14 cellular contexts compared by ENCODE assay signal in genomic region chr11:28701760-28702449, GRCh38.
DNase-seq lines count a peak whose midpoint lies in the region; ATAC-seq, FAIRE-seq and TF ChIP-seq lines count a peak whose summit lies in the region.
"Had no signal": no experiment of that assay in that cellular context is flagged by ENCODE, and none has a peak within 500 bp of the region (broad histone marks: within the 10 kb centered on the region; RNA-seq: fewer than 3 reads in every experiment).

No MANE protein-coding gene starts in this region.

- no peak overlapping the region for H3K4ac ChIP-seq in H9 (ENCODE audit: low read depth, low read length)

- no peak overlapping the region for H3K27ac Mint-ChIP-seq in astrocyte (ENCODE audit: unreplicated experiment)
- no peak overlapping the region for H3K27ac Mint-ChIP-seq in H9
- no peak overlapping the region for H3K27ac Mint-ChIP-seq in activated CD8-positive, alpha-beta T cell treated with anti-CD3 and anti-CD28 coated beads, Interleukin-2, amount 10 ng/mL, durations not matched to agents 7 days and 5 days
- H3K27ac Mint-ChIP-seq: activated B cell treated with CpG ODN at 0.5 μM for 24 hours; stimulated activated effector memory CD8-positive, alpha-beta T cell treated with anti-CD3 and anti-CD28 coated beads, Interleukin-12 subunit alpha, Interleukin-12 subunit beta, amount 100 ng/mL, for 72 hours had no signal

- no peak overlapping the region for H4K8ac ChIP-seq in H9 (replicated peaks; ENCODE audit: insufficient read length, low read depth, low read length)

- TF ChIP-seq POLR2A in GM12892 (IDR thresholded peaks at IDR 0.05; ENCODE audit: low read depth, low read length) = no peak

- POLR2A ChIA-PET in activated CD8-positive, alpha-beta T cell treated with anti-CD3 and anti-CD28 coated beads, Interleukin-2, amount 10 ng/mL, durations not matched to agents 7 days and 5 days (lab: Charles Lee) = no interaction called here

- no peak overlapping the region for H2BK120ac ChIP-seq in H9 (ENCODE audit: low read depth, low read length, poor library complexity, severe bottlenecking)

- no peaks in the 10 kb centered on the region for H3K79me1 ChIP-seq in H9 (ENCODE audit: insufficient read depth, low read depth, low read length, poor library complexity, severe bottlenecking)

- CTCF ChIA-PET in activated CD8-positive, alpha-beta T cell treated with anti-CD3 and anti-CD28 coated beads, Interleukin-2, amount 10 ng/mL, durations not matched to agents 7 days and 5 days (lab: Charles Lee) = no interaction called here

- H4K20me1 ChIP-seq in astrocyte (ENCODE audit: insufficient read depth, low read length) (no peaks in the 10 kb centered on the region), H9 (ENCODE audit: control insufficient read depth, insufficient read depth, insufficient read length) (no peaks in the 10 kb centered on the region)

- H3K27me3 Mint-ChIP-seq in astrocyte (ENCODE audit: low read depth, unreplicated experiment) = no peaks in the 10 kb centered on the region
- H3K27me3 Mint-ChIP-seq in H9 (ENCODE audit: low read depth) = no peaks in the 10 kb centered on the region
- H3K27me3 Mint-ChIP-seq in activated CD8-positive, alpha-beta T cell treated with anti-CD3 and anti-CD28 coated beads, Interleukin-2, amount 10 ng/mL, durations not matched to agents 7 days and 5 days (ENCODE audit: low read depth) = no peaks in the 10 kb centered on the region
- H3K27me3 Mint-ChIP-seq: activated B cell treated with CpG ODN at 0.5 μM for 24 hours had no signal

- H3K9ac ChIP-seq in astrocyte (ENCODE audit: low read length) (no peak overlapping the region), H9 (ENCODE audit: extremely low read depth, insufficient read length, low read length) (no peak overlapping the region)

- H3K18ac ChIP-seq in H9 (ENCODE audit: insufficient read length, low read depth, low read length) = no peak overlapping the region

- H3K36me3 Mint-ChIP-seq in astrocyte (ENCODE audit: low read depth, unreplicated experiment) (no peaks in the 10 kb centered on the region), H9 (ENCODE audit: insufficient read depth in 1 of 3, low read depth in 3 of 3) (no peaks in the 10 kb centered on the region)
- H3K36me3 Mint-ChIP-seq in activated CD8-positive, alpha-beta T cell treated with anti-CD3 and anti-CD28 coated beads, Interleukin-2, amount 10 ng/mL, durations not matched to agents 7 days and 5 days (ENCODE audit: low read depth) = no peaks in the 10 kb centered on the region
- H3K36me3 Mint-ChIP-seq: stimulated activated effector memory CD8-positive, alpha-beta T cell treated with anti-CD3 and anti-CD28 coated beads, Interleukin-12 subunit alpha, Interleukin-12 subunit beta, amount 100 ng/mL, for 72 hours had no signal

- no CpG with 5 or more reads among the region's 5 CpGs for WGBS in H9 (ENCODE audit: extremely low coverage, insufficient read length, low lambda C conversion rate)

- H3K4me3 Mint-ChIP-seq in astrocyte (ENCODE audit: unreplicated experiment) (no peak overlapping the region), H9 (no peak overlapping the region)
- no peak overlapping the region for H3K4me3 Mint-ChIP-seq in activated CD8-positive, alpha-beta T cell treated with anti-CD3 and anti-CD28 coated beads, Interleukin-2, amount 10 ng/mL, durations not matched to agents 7 days and 5 days
- H3K4me3 Mint-ChIP-seq: activated B cell treated with CpG ODN at 0.5 μM for 24 hours; stimulated activated effector memory CD8-positive, alpha-beta T cell treated with anti-CD3 and anti-CD28 coated beads, Interleukin-12 subunit alpha, Interleukin-12 subunit beta, amount 100 ng/mL, for 72 hours had no signal

- no peak overlapping the region for H2BK15ac ChIP-seq in H9 (ENCODE audit: low read depth, low read length)

- DNase-seq in DMS53 (lab: John Stamatoyannopoulos, UW) (peak; percentile 83), NCI-H2029 (lab: John Stamatoyannopoulos, UW) (peak; percentile 33), astrocyte (ENCODE audit: low read depth) (no peak), mucosa of descending colon (no peak), H9 (no peak), GM12892 (ENCODE audit: insufficient read length) (no peak)
- DNase-seq in activated naive CD4-positive, alpha-beta T cell (lab: John Stamatoyannopoulos, UW) = no peak
- DNase-seq in activated CD8-positive, alpha-beta T cell treated with anti-CD3 and anti-CD28 coated beads, Interleukin-2, amount 10 ng/mL, durations not matched to agents 7 days and 5 days = no peak
- DNase-seq: activated B cell treated with CpG ODN at 0.5 μM for 24 hours; NCI-H1105 treated with DMSO at 0.1 percent for 48 hours; NCI-H526 treated with DMSO at 0.1 percent for 48 hours; stimulated activated CD4-positive, alpha-beta T cell treated with anti-CD3 and anti-CD28 coated beads, Interleukin-2, amount 100 ng/mL, for 24 hours had no signal

- no peak overlapping the region for H3K23ac ChIP-seq in H9 (ENCODE audit: insufficient read length, low read depth, low read length)

- H2BK20ac ChIP-seq in H9 (ENCODE audit: low read depth, low read length, poor library complexity, severe bottlenecking) = no peak overlapping the region

- H3K4me1 ChIP-seq in astrocyte (ENCODE audit: insufficient read depth, low read length) = peaks cover 5% of the 10 kb centered on the region
- no peaks in the 10 kb centered on the region for H3K4me1 ChIP-seq in mucosa of descending colon (ENCODE audit: low read depth)
- no peaks in the 10 kb centered on the region for H3K4me1 ChIP-seq in H9 (ENCODE audit: insufficient read depth, low read length)

- FAIRE-seq in astrocyte (lab: Jason Lieb, UNC) = no peak
- FAIRE-seq in GM12892 (lab: Jason Lieb, UNC) = no peak
- FAIRE-seq: colon had no signal

- H3K4me1 Mint-ChIP-seq in astrocyte (ENCODE audit: low read depth, unreplicated experiment) (peaks cover 11% of the 10 kb centered on the region), H9 (peaks cover 9% of the 10 kb centered on the region in 2 experiments)
- no peaks in the 10 kb centered on the region for H3K4me1 Mint-ChIP-seq in activated CD8-positive, alpha-beta T cell treated with anti-CD3 and anti-CD28 coated beads, Interleukin-2, amount 10 ng/mL, durations not matched to agents 7 days and 5 days (ENCODE audit: low read depth)
- H3K4me1 Mint-ChIP-seq: activated B cell treated with CpG ODN at 0.5 μM for 24 hours; stimulated activated effector memory CD8-positive, alpha-beta T cell treated with anti-CD3 and anti-CD28 coated beads, Interleukin-12 subunit alpha, Interleukin-12 subunit beta, amount 100 ng/mL, for 72 hours had no signal

- H2BK5ac ChIP-seq in H9 (ENCODE audit: insufficient read length, low read length) = no peak overlapping the region

- peak overlapping the region; percentile 15 for H3K4me2 ChIP-seq in astrocyte (ENCODE audit: low read length)
- H3K4me2 ChIP-seq in H9 (ENCODE audit: insufficient read depth, insufficient read length, low read length) = no peak overlapping the region

- H2AK5ac ChIP-seq in H9 (ENCODE audit: insufficient read length, low read length) = no peak overlapping the region

- no peak overlapping the region for H2BK12ac ChIP-seq in H9 (ENCODE audit: insufficient read length, low read depth, low read length)

- no peaks in the 10 kb centered on the region for H3K36me3 ChIP-seq in astrocyte (ENCODE audit: insufficient read depth, low read length)
- no peaks in the 10 kb centered on the region for H3K36me3 ChIP-seq in mucosa of descending colon (ENCODE audit: low read depth)

- TF ChIP-seq CTCF in astrocyte (IDR thresholded peaks at IDR 0.05; ENCODE audit: insufficient read depth, low read depth, low read length) = no peak
- no peak for TF ChIP-seq CTCF in mucosa of descending colon (IDR thresholded peaks at IDR 0.05)
- TF ChIP-seq CTCF in H9 (conservative IDR thresholded peaks at IDR 0.05) = no peak

- peak; percentile 59 for ATAC-seq in mucosa of descending colon
- no peak for ATAC-seq in activated CD8-positive, alpha-beta T cell treated with anti-CD3 and anti-CD28 coated beads, Interleukin-2, amount 10 ng/mL, durations not matched to agents 7 days and 5 days
- ATAC-seq: stimulated activated effector memory CD8-positive, alpha-beta T cell treated with anti-CD3 and anti-CD28 coated beads, Interleukin-12 subunit alpha, Interleukin-12 subunit beta, amount 100 ng/mL, for 72 hours had no signal

- H4K91ac ChIP-seq in H9 (ENCODE audit: insufficient read length, low read depth, low read length) = no peak overlapping the region

- H3K79me2 ChIP-seq in astrocyte (ENCODE audit: insufficient read depth, low read length) (no peaks in the 10 kb centered on the region), H9 (ENCODE audit: insufficient read depth, low read length) (no peaks in the 10 kb centered on the region)

- intact Hi-C loops in mucosa of descending colon (cut with DNase I, micrococcal nuclease) = no loop called here

- no peak overlapping the region for H3K56ac ChIP-seq in H9 (ENCODE audit: insufficient read length, low read depth, low read length)

- H3K4me3 ChIP-seq in astrocyte (ENCODE audit: insufficient read depth, low read depth, low read length) (no peak overlapping the region), mucosa of descending colon (no peak overlapping the region)

- no peak overlapping the region for H4K5ac ChIP-seq in H9 (ENCODE audit: insufficient read length, low read depth, low read length)

- H3K9me3 Mint-ChIP-seq in astrocyte (ENCODE audit: unreplicated experiment) (peaks cover 1% of the 10 kb centered on the region), H9 (no peaks in the 10 kb centered on the region)
- no peaks in the 10 kb centered on the region for H3K9me3 Mint-ChIP-seq in activated CD8-positive, alpha-beta T cell treated with anti-CD3 and anti-CD28 coated beads, Interleukin-2, amount 10 ng/mL, durations not matched to agents 7 days and 5 days (ENCODE audit: insufficient read depth)
- H3K9me3 Mint-ChIP-seq: activated B cell treated with CpG ODN at 0.5 μM for 24 hours had no signal

- H3K27ac ChIP-seq in astrocyte (ENCODE audit: low read depth, low read length) = no peak overlapping the region
- H3K27ac ChIP-seq in H9 (ENCODE audit: insufficient read length, low read depth, low read length) = no peak overlapping the region

- H3K27me3 ChIP-seq in astrocyte (ENCODE audit: insufficient read depth, low read length) (no peaks in the 10 kb centered on the region), H9 (ENCODE audit: insufficient read depth, low read length) (no peaks in the 10 kb centered on the region)

- H3K14ac ChIP-seq in H9 (ENCODE audit: insufficient read depth, low read length) = no peak overlapping the region

- H2AFZ ChIP-seq in astrocyte (ENCODE audit: low read depth, low read length) (no peak overlapping the region), H9 (ENCODE audit: low read length) (no peak overlapping the region)

- H3T11ph ChIP-seq in H9 (ENCODE audit: low read length) = no peak overlapping the region

- H3K9me3 ChIP-seq in astrocyte (ENCODE audit: insufficient read depth, low read depth, low read length) (no peaks in the 10 kb centered on the region), mucosa of descending colon (no peaks in the 10 kb centered on the region), H9 (ENCODE audit: control insufficient read depth, low read depth, low read length) (no peaks in the 10 kb centered on the region)

- H3K23me2 ChIP-seq in H9 (ENCODE audit: insufficient read length, low read depth, low read length, poor library complexity, severe bottlenecking) = no peaks in the 10 kb centered on the region

Comparison
In these comparisons a context has a peak if more than half of its experiments do, and no peak if none do; other contexts are left out.
1. DNase-seq: peak in DMS53 (single experiment) and NCI-H2029 (single experiment); none in astrocyte (single experiment), mucosa of descending colon (0 of 3), H9 (single experiment), activated naive CD4-positive, alpha-beta T cell (0 of 4), GM12892 (single experiment) and activated CD8-positive, alpha-beta T cell treated with anti-CD3 and anti-CD28 coated beads, Interleukin-2, amount 10 ng/mL, durations not matched to agents 7 days and 5 days (single experiment).